ENCODE assay signal across 8 cellular contexts in the genomic region with DNA sequence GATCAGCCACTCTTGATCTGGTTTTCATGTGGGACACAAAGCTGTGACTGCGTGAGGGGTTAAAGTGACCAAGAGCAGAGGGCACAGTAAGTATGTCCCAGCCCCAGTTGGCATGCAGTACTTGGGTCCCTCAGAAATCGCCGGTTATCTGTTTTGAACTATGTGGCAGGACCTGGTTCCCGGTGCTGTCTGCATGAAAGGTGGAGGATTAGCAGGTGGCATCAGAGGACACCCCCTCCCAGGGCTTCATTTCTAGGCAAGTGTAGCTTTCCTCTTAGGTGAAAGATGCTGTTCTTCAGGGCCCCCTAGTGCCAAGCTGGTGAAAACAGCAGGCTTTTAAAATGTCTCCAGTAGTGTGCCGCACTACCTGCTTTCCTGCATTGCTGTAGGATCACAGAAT. TPM values are rescaled to one million over a fixed set of nuclear protein-coding genes. Genes with fewer than 3 reads are reported as not detected.
DNase-seq lines count a peak whose midpoint lies in the region; ATAC-seq and TF ChIP-seq lines count a peak whose summit lies in the region.

No MANE protein-coding gene starts in this region.

- H3K27me3 Mint-ChIP-seq in T-helper 17 cell (no peaks in the 10 kb centered on the region), brain (no peaks in the 10 kb centered on the region)

- H3K4me3 Mint-ChIP-seq in T-helper 17 cell, result peak overlapping the region; percentile 82
- no peak overlapping the region for H3K4me3 Mint-ChIP-seq in brain

- no peaks in the 10 kb centered on the region for H3K9me3 Mint-ChIP-seq in brain

- DNase-seq in COLO829 (ENCODE audit: low spot score) (peak; percentile 60), NCI-H1105 treated with DMSO at 0.1 percent for 48 hours (lab: John Stamatoyannopoulos, UW) (peak; percentile 48), T-helper 17 cell (peak; percentile 26 to 46 (median 45)), iPS-NIHi7 (ENCODE audit: extremely low spot score) (peak; percentile 86)
- DNase-seq in stimulated activated CD4-positive, alpha-beta T cell treated with anti-CD3 and anti-CD28 coated beads, Interleukin-15, amount 100 ng/mL, for 24 hours, result peak; percentile 65

- H3K4me1 Mint-ChIP-seq in T-helper 17 cell (peaks cover 9% of the 10 kb centered on the region), brain (peaks cover 8% of the 10 kb centered on the region)

- H3K9me3 ChIP-seq in T-helper 17 cell (ENCODE audit: control insufficient read depth, low read length, poor library complexity, severe bottlenecking), result no peaks in the 10 kb centered on the region

- H3K27ac Mint-ChIP-seq in T-helper 17 cell (peak overlapping the region; percentile 94), brain (peak overlapping the region in 4 of 5 experiments; percentile 40 to 65 (median 54))

- TF ChIP-seq CTCF in brain (conservative IDR thresholded peaks at IDR 0.05), result peak; percentile 73 to 83

- H3K36me3 Mint-ChIP-seq in T-helper 17 cell (ENCODE audit: low read depth), result peaks cover 5% of the 10 kb centered on the region
- H3K36me3 Mint-ChIP-seq in brain, result peaks cover 10% of the 10 kb centered on the region

- ATAC-seq in GM21717 (IDR thresholded peaks at IDR 0.05; ENCODE audit: unreplicated experiment), result peak; percentile 63
- ATAC-seq in T-helper 17 cell, result peak; percentile 95
- no peak for ATAC-seq in HG03108 (IDR thresholded peaks at IDR 0.05; ENCODE audit: unreplicated experiment)

RNA-seq across cellular contexts. Expression of a gene that starts 57.1 kb away (rescaled TPM):
- 10 to 100 TPM; 16.3 to 21.7 TPM for total RNA-seq in T-helper 17 cell
- 8.9 TPM for polyA plus RNA-seq in brain (ENCODE audit: insufficient read depth, low read depth, low replicate concordance)
